8 cellular contexts compared by ENCODE assay signal in the genomic region with DNA sequence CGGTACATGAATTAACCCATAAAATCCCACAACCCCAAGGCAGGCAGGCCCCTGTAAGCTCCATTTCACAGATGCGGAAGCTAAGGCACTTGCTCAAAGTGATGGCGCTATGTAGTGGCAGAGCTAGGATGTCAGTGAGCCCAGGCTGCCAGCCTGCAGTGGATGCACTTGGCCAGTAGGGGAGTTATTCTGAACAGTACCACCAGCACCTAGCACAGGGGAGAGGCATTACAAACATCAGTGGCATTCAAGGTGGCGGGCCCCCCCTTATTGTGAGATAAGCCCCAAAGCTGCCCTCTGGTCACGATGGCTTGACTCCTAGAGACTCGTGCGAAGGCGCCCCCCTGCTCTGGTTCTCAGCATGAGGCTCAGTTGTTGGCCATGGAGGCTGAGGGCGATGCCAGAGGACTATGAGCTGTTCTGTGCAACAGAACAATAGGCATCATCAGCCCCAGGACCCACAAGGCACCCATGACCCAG. TPM values are rescaled to one million over a fixed set of nuclear protein-coding genes. Genes with fewer than 3 reads are reported as not detected.
A peak's percentile ranks its signal among the peaks of the same experiment; 100 is the strongest.
DNase-seq lines count a peak whose midpoint lies in the region; ATAC-seq, FAIRE-seq and TF ChIP-seq lines count a peak whose summit lies in the region.

No MANE protein-coding gene starts in this region.

- CTCF ChIA-PET in K562 (lab: Yijun Ruan, JAX; ENCODE audit: low intra/inter-chr PET ratio) = no interaction called here

- peak; percentile 41 for DNase-seq in AG08396 (ENCODE audit: low spot score)
- DNase-seq in K562 (ENCODE audit: extremely low read depth in 1 of 4, low spot score in 3 of 4) = peak; percentile 39 to 62 (median 50)
- DNase-seq in left lung = no peak
- no peak for DNase-seq in tibial nerve (ENCODE audit: low spot score in 2 of 2)
- no peak for DNase-seq in NCI-H1930 (lab: John Stamatoyannopoulos, UW)
- no peak for DNase-seq in SW480 (ENCODE audit: low spot score)

- H4K20me1 ChIP-seq in OCI-LY3 (ENCODE audit: insufficient read depth, low read length) (no peaks in the 10 kb centered on the region; the same call in 1 of the 2 replicates), K562 (replicated peaks; ENCODE audit: control insufficient read depth, insufficient read depth, low read length) (peaks cover 10% of the 10 kb centered on the region; the same call in 1 of the 2 replicates)

- no peak overlapping the region for H3K9ac ChIP-seq in OCI-LY3 (ENCODE audit: low read length)
- H3K9ac ChIP-seq in K562 (ENCODE audit: insufficient read depth in 1 of 2, low read depth in 2 of 2, low read length in 2 of 2) = no peak overlapping the region

- no peak overlapping the region for H3K4me2 ChIP-seq in OCI-LY3 (ENCODE audit: low read length)
- H3K4me2 ChIP-seq in K562 (ENCODE audit: insufficient read depth, low read length) = no peak overlapping the region

- H3K27me3 ChIP-seq in OCI-LY3 (ENCODE audit: low read depth, low read length) (no peaks in the 10 kb centered on the region), K562 (ENCODE audit: control insufficient read depth in 2 of 2, insufficient read depth in 2 of 2, low read length in 2 of 2) (no peaks in the 10 kb centered on the region), left lung (no peaks in the 10 kb centered on the region), tibial nerve (no peaks in the 10 kb centered on the region)

- H3K9me3 ChIP-seq in OCI-LY3 (ENCODE audit: insufficient read depth, low read length) = no peaks in the 10 kb centered on the region
- H3K9me3 ChIP-seq in K562 (replicated peaks; ENCODE audit: control insufficient read depth, insufficient read depth, low read depth, low read length) = no peaks in the 10 kb centered on the region
- no peaks in the 10 kb centered on the region for H3K9me3 ChIP-seq in left lung
- H3K9me3 ChIP-seq in tibial nerve = no peaks in the 10 kb centered on the region

- no peak for TF ChIP-seq EP300 in K562 (IDR thresholded peaks at IDR 0.05; ENCODE audit: low read length)
- TF ChIP-seq EP300 in tibial nerve (IDR thresholded peaks at IDR 0.05) = no peak

- no peak for TF ChIP-seq POLR2A in K562 (conservative IDR thresholded peaks at IDR 0.05)
- no peak for TF ChIP-seq POLR2A in tibial nerve (IDR thresholded peaks at IDR 0.05)

- H3K9me1 ChIP-seq in K562 (ENCODE audit: control insufficient read depth, insufficient read depth, low read length) = no peaks in the 10 kb centered on the region

- H3K36me3 ChIP-seq in OCI-LY3 (replicated peaks; ENCODE audit: low read depth, low read length) = peaks cover 17% of the 10 kb centered on the region
- H3K36me3 ChIP-seq in K562 (ENCODE audit: control insufficient read depth, insufficient read depth, low read length) = peaks cover 50% of the 10 kb centered on the region; the same call in 2 of the 3 replicates
- H3K36me3 ChIP-seq in left lung = peaks cover 0 to 90% of the 10 kb centered on the region in 2 donors
- peaks cover 0 to 92% (median 13%) of the 10 kb centered on the region in 3 donors for H3K36me3 ChIP-seq in tibial nerve

- intact Hi-C loops in K562 (cut with micrococcal nuclease) (no loop called here), left lung (cut with DNase I) (no loop called here)

- TF ChIP-seq CTCF in OCI-LY3 (IDR thresholded peaks at IDR 0.05; ENCODE audit: low read depth, low read length) = peak; percentile 52
- peak; percentile 44 to 62 (median 45) for TF ChIP-seq CTCF in K562 (IDR thresholded peaks at IDR 0.05 in 2 of 3, conservative IDR thresholded peaks at IDR 0.05 in 1 of 3; ENCODE audit: insufficient read depth in 2 of 3, low read depth in 1 of 3, low read length in 3 of 3)
- TF ChIP-seq CTCF in left lung (IDR thresholded peaks at IDR 0.05) = peak; percentile 26 to 56
- peak in 3 of 5 experiments; percentile 38 to 54 (median 40) for TF ChIP-seq CTCF in tibial nerve (IDR thresholded peaks at IDR 0.05)

- H3K4me1 ChIP-seq in OCI-LY3 (ENCODE audit: low read length) = no peaks in the 10 kb centered on the region
- no peaks in the 10 kb centered on the region for H3K4me1 ChIP-seq in K562 (replicated peaks in 1 of 2; ENCODE audit: control insufficient read depth in 2 of 2, insufficient read depth in 2 of 2, low read length in 2 of 2)
- no peaks in the 10 kb centered on the region for H3K4me1 ChIP-seq in left lung
- peaks cover 0 to 17% (median 0%) of the 10 kb centered on the region in 4 donors for H3K4me1 ChIP-seq in tibial nerve

- no peaks in the 10 kb centered on the region for H3K79me2 ChIP-seq in OCI-LY3 (ENCODE audit: low read length)
- H3K79me2 ChIP-seq in K562 (ENCODE audit: control insufficient read depth, insufficient read depth, low read length) = no peaks in the 10 kb centered on the region

- in situ Hi-C loops in K562 (cut with MboI) = no loop called here

- POLR2A ChIA-PET in K562 (lab: Yijun Ruan, JAX) = no interaction called here

- peak; percentile 75 for ATAC-seq in GM18868 (IDR thresholded peaks at IDR 0.05; ENCODE audit: unreplicated experiment)
- ATAC-seq in K562 = peak; percentile 88
- peak; percentile 40 for ATAC-seq in left lung

- H3K4me3 ChIP-seq in OCI-LY3 (ENCODE audit: low read length) = no peak overlapping the region
- H3K4me3 ChIP-seq in K562 = no peak overlapping the region
- H3K4me3 ChIP-seq in left lung = no peak overlapping the region
- H3K4me3 ChIP-seq in tibial nerve = no peak overlapping the region

- BruUV-seq in K562 (replicated peaks; lab: Mats Ljungman, UMichigan) = no TSS peak

- H2AFZ ChIP-seq in OCI-LY3 (ENCODE audit: low read depth, low read length) (no peak overlapping the region), K562 (ENCODE audit: low read depth, low read length) (no peak overlapping the region)

- no peak for TF ChIP-seq RAD21 in K562 (CRISPR knock-in tag; conservative IDR thresholded peaks at IDR 0.05 in 1 of 2, IDR thresholded peaks at IDR 0.05 in 1 of 2)

- H3K27ac ChIP-seq in OCI-LY3 (ENCODE audit: low read length) (no peak overlapping the region), K562 (ENCODE audit: extremely low read depth, low read depth, low read length) (no peak overlapping the region), left lung (no peak overlapping the region), tibial nerve (peak overlapping the region in 2 of 4 donors; percentile 57 to 83)

- whole genome bisulfite sequencing in K562 (ENCODE audit: insufficient coverage, low coverage, missing lambda C conversion rate) = 90% methylated on average over 9 of the region's 9 CpGs
- 63 to 75% methylated on average over 2 to 8 of the region's 9 CpGs for WGBS in tibial nerve, 2 donors

- FAIRE-seq in K562 (lab: Jason Lieb, UNC) = peak; percentile 75

TF ChIP-seq in K562, 482 proteins besides CTCF, POLR2A, EP300 and RAD21 (continues in another document):
- TF ChIP-seq, protein P1, sequence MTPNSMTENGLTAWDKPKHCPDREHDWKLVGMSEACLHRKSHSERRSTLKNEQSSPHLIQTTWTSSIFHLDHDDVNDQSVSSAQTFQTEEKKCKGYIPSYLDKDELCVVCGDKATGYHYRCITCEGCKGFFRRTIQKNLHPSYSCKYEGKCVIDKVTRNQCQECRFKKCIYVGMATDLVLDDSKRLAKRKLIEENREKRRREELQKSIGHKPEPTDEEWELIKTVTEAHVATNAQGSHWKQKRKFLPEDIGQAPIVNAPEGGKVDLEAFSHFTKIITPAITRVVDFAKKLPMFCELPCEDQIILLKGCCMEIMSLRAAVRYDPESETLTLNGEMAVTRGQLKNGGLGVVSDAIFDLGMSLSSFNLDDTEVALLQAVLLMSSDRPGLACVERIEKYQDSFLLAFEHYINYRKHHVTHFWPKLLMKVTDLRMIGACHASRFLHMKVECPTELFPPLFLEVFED (CRISPR knock-in tag; conservative IDR thresholded peaks at IDR 0.05) = no peak

RNA-seq across cellular contexts. Expression of a gene that starts 33.8 kb away (rescaled TPM):
- total RNA-seq in K562 (2011; cell fraction: chromatin; rRNA removed; ENCODE audit: low replicate concordance) = 83.8 and 125 TPM in 2 replicates
- total RNA-seq in K562 (2011; cell fraction: nucleolus; rRNA removed) = 68.3 and 75.2 TPM in 2 replicates
- total RNA-seq in K562 (2011; cell fraction: nucleoplasm; rRNA removed) = 75.5 and 85.5 TPM in 2 replicates
- total RNA-seq in K562 (2014; rRNA removed) (47.9 and 55.3 TPM in 2 replicates), K562 (2014; rRNA removed; fragmentation: Illumina TruSeq; extraction: Trizol) (21.1 and 23.7 TPM in 2 replicates), K562 (2015; rRNA removed; fragmentation: Illumina TruSeq; extraction: Trizol) (30.9 and 33.5 TPM in 2 replicates), K562 (2021) (61.5 and 63.6 TPM in 2 replicates), left lung (10 to 100 TPM; 61.5 to 63.4 TPM), tibial nerve (10 to 100 TPM; 66.7 to 92.4 (median 69.9) TPM)
- polyA plus RNA-seq in K562 (2011; rRNA removed) (10.1 and 18.4 TPM in 2 replicates), K562 (2014; fragmentation: Illumina TruSeq; extraction: Trizol) (41.2 and 45.9 TPM in 2 replicates), K562 (2014; fragmentation: Nextera tagmentation; extraction: Ambion mirVana) (1 to 10 TPM in 1 of 2 experiments, under 1 TPM in 1; 0.72 to 2.5 TPM), K562 (2014; rRNA removed) (26.6 and 46.5 TPM in 2 replicates)
- polyA plus RNA-seq in K562 (2011; cell fraction: cytosol; rRNA removed) = 21.0 and 31.9 TPM in 2 replicates
- polyA plus RNA-seq in K562 (2011; cell fraction: nucleus; rRNA removed) = 58.0 and 75.6 TPM in 2 replicates
- polyA plus RNA-seq in K562 (2012) = 32.0 and 44.4 TPM in 2 replicates
- 37.4 and 47.6 TPM in 2 replicates for polyA minus RNA-seq in K562 (2011; rRNA and poly(A)+ RNA removed)
- polyA minus RNA-seq in K562 (2011; cell fraction: cytosol; rRNA and poly(A)+ RNA removed) = 42.9 and 50.3 TPM in 2 replicates
- polyA minus RNA-seq in K562 (2011; cell fraction: nucleus; rRNA and poly(A)+ RNA removed) = 29.6 and 48.8 TPM in 2 replicates

RNA-seq across cellular contexts. Expression of a gene that starts 34.0 kb away (rescaled TPM):
- 83.0 and 106 TPM in 2 replicates for total RNA-seq in K562 (2011; cell fraction: chromatin; rRNA removed; ENCODE audit: low replicate concordance)
- 39.1 and 48.2 TPM in 2 replicates for total RNA-seq in K562 (2011; cell fraction: nucleolus; rRNA removed)
- total RNA-seq in K562 (2011; cell fraction: nucleoplasm; rRNA removed) = 52.3 and 52.5 TPM in 2 replicates
- total RNA-seq in K562 (2014; rRNA removed) (6.9 and 11.2 TPM in 2 replicates), K562 (2014; rRNA removed; fragmentation: Illumina TruSeq; extraction: Trizol) (9.0 and 10.2 TPM in 2 replicates), K562 (2015; rRNA removed; fragmentation: Illumina TruSeq; extraction: Trizol) (10.2 and 10.7 TPM in 2 replicates), K562 (2021) (9.9 and 13.2 TPM in 2 replicates), left lung (10 to 100 TPM; 23.4 to 29.2 TPM), tibial nerve (10 to 100 TPM; 21.8 to 37.3 (median 26.7) TPM)
- polyA plus RNA-seq in K562 (2011; rRNA removed) (7.6 and 10.2 TPM in 2 replicates), K562 (2014; fragmentation: Illumina TruSeq; extraction: Trizol) (9.7 and 10.1 TPM in 2 replicates), K562 (2014; fragmentation: Nextera tagmentation; extraction: Ambion mirVana) (1 to 10 TPM; 1.7 to 2.6 TPM), K562 (2014; rRNA removed) (8.0 and 10.3 TPM in 2 replicates)
- 6.3 TPM in 2 replicates for polyA plus RNA-seq in K562 (2011; cell fraction: cytosol; rRNA removed)
- 37.3 and 42.3 TPM in 2 replicates for polyA plus RNA-seq in K562 (2011; cell fraction: nucleus; rRNA removed)
- polyA plus RNA-seq in K562 (2012) = 7.8 and 9.3 TPM in 2 replicates
- 26.5 and 29.0 TPM in 2 replicates for polyA minus RNA-seq in K562 (2011; rRNA and poly(A)+ RNA removed)
- 6.8 and 8.2 TPM in 2 replicates for polyA minus RNA-seq in K562 (2011; cell fraction: cytosol; rRNA and poly(A)+ RNA removed)
- 21.3 and 32.2 TPM in 2 replicates for polyA minus RNA-seq in K562 (2011; cell fraction: nucleus; rRNA and poly(A)+ RNA removed)

Comparison
In these comparisons a context has a peak if more than half of its experiments do, and no peak if none do; other contexts are left out.
1. DNase-seq: peak in AG08396 (single experiment) and K562 (4 of 4); none in left lung (0 of 2), tibial nerve (0 of 2), NCI-H1930 (0 of 2) and SW480 (single experiment).
2. Peak in every context shown above with its lines, with median percentiles within 50 percentile points of each other: ATAC-seq and CTCF ChIP-seq.